Comparison of ENCODE assay signal across 1 cellular context in genomic region chr18:40006553-40007073, GRCh38.
TF ChIP-seq lines count a peak whose summit lies in the region.

No MANE protein-coding gene starts in this region.

TF ChIP-seq in H1, 55 proteins besides CTCF, POLR2A, EP300 and RAD21:
- no peak for TF ChIP-seq ASH2L (IDR thresholded peaks at IDR 0.05; ENCODE audit: low read length)
- TF ChIP-seq TAF1 (IDR thresholded peaks at IDR 0.05; ENCODE audit: low read depth, low read length): no peak
- TF ChIP-seq EZH2 (IDR thresholded peaks at IDR 0.05; ENCODE audit: low read depth, low read length, severe bottlenecking): no peak
- no peak for TF ChIP-seq SUZ12 (IDR thresholded peaks at IDR 0.05; ENCODE audit: low read length)
- no peak for TF ChIP-seq E2F6 (IDR thresholded peaks at IDR 0.05)
- TF ChIP-seq JUND (IDR thresholded peaks at IDR 0.05; ENCODE audit: low read length): no peak
- TF ChIP-seq KDM1A (IDR thresholded peaks at IDR 0.05; ENCODE audit: borderline replicate concordance, low read length): no peak
- no peak for TF ChIP-seq SP4 (IDR thresholded peaks at IDR 0.05; ENCODE audit: low read length)
- TF ChIP-seq BCL11A (IDR thresholded peaks at IDR 0.05; ENCODE audit: low read depth in 2 of 2, low read length in 2 of 2): no peak
- TF ChIP-seq KDM4A (IDR thresholded peaks at IDR 0.05; ENCODE audit: low read depth, low read length, severe bottlenecking): no peak
- no peak for TF ChIP-seq CHD7 (IDR thresholded peaks at IDR 0.05; ENCODE audit: insufficient replicate concordance, low read length)
- TF ChIP-seq CREB1 (IDR thresholded peaks at IDR 0.05): no peak
- TF ChIP-seq SP2 (IDR thresholded peaks at IDR 0.05; ENCODE audit: low read length): no peak
- TF ChIP-seq TEAD4 (IDR thresholded peaks at IDR 0.05; ENCODE audit: low read depth, low read length): no peak
- no peak for TF ChIP-seq CHD1 (IDR thresholded peaks at IDR 0.05; ENCODE audit: low read depth, low read length)
- no peak for TF ChIP-seq HDAC2 (IDR thresholded peaks at IDR 0.05; ENCODE audit: borderline replicate concordance in 1 of 2, low read depth in 2 of 2, low read length in 2 of 2)
- TF ChIP-seq PHF8 (conservative IDR thresholded peaks at IDR 0.05; ENCODE audit: low read depth, low read length): no peak
- no peak for TF ChIP-seq CEBPB (IDR thresholded peaks at IDR 0.05; ENCODE audit: low read depth, low read length)
- no peak for TF ChIP-seq POLR2AphosphoS5 (IDR thresholded peaks at IDR 0.05; ENCODE audit: low read depth, low read length)
- TF ChIP-seq HDAC6 (IDR thresholded peaks at IDR 0.05; ENCODE audit: low read depth, low read length): no peak
